In the genomic region with DNA sequence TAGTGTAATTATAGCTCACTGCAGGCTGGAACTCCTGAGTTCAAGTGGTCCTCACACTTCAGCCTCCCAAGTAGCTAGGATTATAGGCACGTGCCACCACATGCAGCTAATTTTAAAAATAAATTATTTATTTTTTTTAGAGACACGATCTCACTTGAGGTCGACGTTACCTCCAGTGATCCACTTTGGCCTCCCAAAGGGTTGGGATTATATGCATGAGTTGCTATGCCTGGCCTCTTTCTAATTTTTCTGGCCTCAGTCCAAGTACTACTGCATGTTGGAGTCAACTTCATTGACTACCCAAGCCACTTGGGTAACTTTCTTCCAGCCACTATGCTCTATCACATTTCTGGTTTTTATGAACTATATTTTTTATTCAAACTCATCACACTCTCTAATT, we compare ENCODE assay signal across 18 cellular contexts.
DNase-seq lines count a peak whose midpoint lies in the region; ATAC-seq, FAIRE-seq and TF ChIP-seq lines count a peak whose summit lies in the region.
"Had no signal": no experiment of that assay in that cellular context is flagged by ENCODE, and none has a peak within 500 bp of the region (broad histone marks: within the 10 kb centered on the region; RNA-seq: fewer than 3 reads in every experiment).

No MANE protein-coding gene starts in this region.

- no peaks in the 10 kb centered on the region for H3K36me3 ChIP-seq in HEK293 (ENCODE audit: control insufficient read depth in 2 of 2, insufficient read depth in 1 of 2, low read length in 2 of 2)
- H3K36me3 ChIP-seq: BE2C had no signal

- H3K4me1 ChIP-seq in HEK293 (ENCODE audit: control insufficient read depth, insufficient read depth, low read length) = peaks cover 31% of the 10 kb centered on the region

- H3K9me3 ChIP-seq in HEK293 (ENCODE audit: control insufficient read depth, insufficient read depth, low read depth, low read length) = no peaks in the 10 kb centered on the region
- H3K9me3 ChIP-seq: BE2C had no signal

- H3K27ac ChIP-seq in HEK293 (ENCODE audit: extremely low read depth, low read depth, low read length) = no peak overlapping the region
- H3K27ac ChIP-seq: C4-2B, HL-60 had no signal

- DNase-seq in NCI-H345 (lab: John Stamatoyannopoulos, UW) (peak; percentile 49), NCI-H345 treated with DMSO at 0.1 percent for 48 hours (lab: John Stamatoyannopoulos, UW; ENCODE audit: unreplicated experiment) (no peak), RCC 7860 (ENCODE audit: low spot score) (no peak), NCI-H2227 (lab: John Stamatoyannopoulos, UW; ENCODE audit: unreplicated experiment) (no peak)
- DNase-seq: BE2C; CD4-positive, alpha-beta memory T cell; DMS153; GF-D8; HCEC 1CT had no signal

- H3K4me3 ChIP-seq in HEK293 (ENCODE audit: low read depth, low read length) = no peak overlapping the region

- no peak for TF ChIP-seq CTCF in HEK293 (tag by site-specific recombination; IDR thresholded peaks at IDR 0.05)

- CTCF ChIA-PET in HEK293 (lab: Yijun Ruan, JAX) = interaction anchor here (0.6 to 0.8 kb wide), 3 partner anchors 9 to 80 kb away, joined by 3 to 5 read pairs (median 5); no protein-coding TSS in a partner anchor

- ATAC-seq in GM19463 (IDR thresholded peaks at IDR 0.05; ENCODE audit: unreplicated experiment) (no peak), HG02763 (IDR thresholded peaks at IDR 0.05; ENCODE audit: unreplicated experiment) (no peak)

- POLR2A ChIA-PET in HEK293 (lab: Yijun Ruan, JAX) = no interaction called here

- FAIRE-seq in RCC 7860 (lab: Jason Lieb, UNC) = peak; percentile 35
- FAIRE-seq: A204.1, D721Med, GM19239, H1 had no signal

TF ChIP-seq in HEK293, 187 proteins besides CTCF, POLR2A, EP300 and RAD21:
- TF ChIP-seq, protein P1, sequence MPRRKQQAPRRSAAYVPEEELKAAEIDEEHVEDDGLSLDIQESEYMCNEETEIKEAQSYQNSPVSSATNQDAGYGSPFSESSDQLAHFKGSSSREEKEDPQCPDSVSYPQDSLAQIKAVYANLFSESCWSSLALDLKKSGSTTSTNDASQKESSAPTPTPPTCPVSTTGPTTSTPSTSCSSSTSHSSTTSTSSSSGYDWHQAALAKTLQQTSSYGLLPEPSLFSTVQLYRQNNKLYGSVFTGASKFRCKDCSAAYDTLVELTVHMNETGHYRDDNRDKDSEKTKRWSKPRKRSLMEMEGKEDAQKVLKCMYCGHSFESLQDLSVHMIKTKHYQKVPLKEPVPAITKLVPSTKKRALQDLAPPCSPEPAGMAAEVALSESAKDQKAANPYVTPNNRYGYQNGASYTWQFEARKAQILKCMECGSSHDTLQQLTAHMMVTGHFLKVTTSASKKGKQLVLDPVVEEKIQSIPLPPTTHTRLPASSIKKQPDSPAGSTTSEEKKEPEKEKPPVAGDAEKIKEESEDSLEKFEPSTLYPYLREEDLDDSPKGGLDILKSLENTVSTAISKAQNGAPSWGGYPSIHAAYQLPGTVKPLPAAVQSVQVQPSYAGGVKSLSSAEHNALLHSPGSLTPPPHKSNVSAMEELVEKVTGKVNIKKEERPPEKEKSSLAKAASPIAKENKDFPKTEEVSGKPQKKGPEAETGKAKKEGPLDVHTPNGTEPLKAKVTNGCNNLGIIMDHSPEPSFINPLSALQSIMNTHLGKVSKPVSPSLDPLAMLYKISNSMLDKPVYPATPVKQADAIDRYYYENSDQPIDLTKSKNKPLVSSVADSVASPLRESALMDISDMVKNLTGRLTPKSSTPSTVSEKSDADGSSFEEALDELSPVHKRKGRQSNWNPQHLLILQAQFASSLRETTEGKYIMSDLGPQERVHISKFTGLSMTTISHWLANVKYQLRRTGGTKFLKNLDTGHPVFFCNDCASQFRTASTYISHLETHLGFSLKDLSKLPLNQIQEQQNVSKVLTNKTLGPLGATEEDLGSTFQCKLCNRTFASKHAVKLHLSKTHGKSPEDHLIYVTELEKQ (tag by site-specific recombination; IDR thresholded peaks at IDR 0.05; ENCODE audit: borderline replicate concordance) = no peak
- TF ChIP-seq, protein P2, sequence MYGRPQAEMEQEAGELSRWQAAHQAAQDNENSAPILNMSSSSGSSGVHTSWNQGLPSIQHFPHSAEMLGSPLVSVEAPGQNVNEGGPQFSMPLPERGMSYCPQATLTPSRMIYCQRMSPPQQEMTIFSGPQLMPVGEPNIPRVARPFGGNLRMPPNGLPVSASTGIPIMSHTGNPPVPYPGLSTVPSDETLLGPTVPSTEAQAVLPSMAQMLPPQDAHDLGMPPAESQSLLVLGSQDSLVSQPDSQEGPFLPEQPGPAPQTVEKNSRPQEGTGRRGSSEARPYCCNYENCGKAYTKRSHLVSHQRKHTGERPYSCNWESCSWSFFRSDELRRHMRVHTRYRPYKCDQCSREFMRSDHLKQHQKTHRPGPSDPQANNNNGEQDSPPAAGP (tag by site-specific recombination; IDR thresholded peaks at IDR 0.05) = no peak
- TF ChIP-seq GLIS1 (tag by site-specific recombination; IDR thresholded peaks at IDR 0.05) (peak; percentile 82), ZNF629 (tag by site-specific recombination; IDR thresholded peaks at IDR 0.05) (no peak), SETDB1 (IDR thresholded peaks at IDR 0.05; ENCODE audit: insufficient read length, low read length) (no peak), ZNF16 (tag by site-specific recombination; IDR thresholded peaks at IDR 0.05; ENCODE audit: low read depth) (no peak), ZNF664 (tag by site-specific recombination; IDR thresholded peaks at IDR 0.05) (no peak)
- TF ChIP-seq, protein P3, sequence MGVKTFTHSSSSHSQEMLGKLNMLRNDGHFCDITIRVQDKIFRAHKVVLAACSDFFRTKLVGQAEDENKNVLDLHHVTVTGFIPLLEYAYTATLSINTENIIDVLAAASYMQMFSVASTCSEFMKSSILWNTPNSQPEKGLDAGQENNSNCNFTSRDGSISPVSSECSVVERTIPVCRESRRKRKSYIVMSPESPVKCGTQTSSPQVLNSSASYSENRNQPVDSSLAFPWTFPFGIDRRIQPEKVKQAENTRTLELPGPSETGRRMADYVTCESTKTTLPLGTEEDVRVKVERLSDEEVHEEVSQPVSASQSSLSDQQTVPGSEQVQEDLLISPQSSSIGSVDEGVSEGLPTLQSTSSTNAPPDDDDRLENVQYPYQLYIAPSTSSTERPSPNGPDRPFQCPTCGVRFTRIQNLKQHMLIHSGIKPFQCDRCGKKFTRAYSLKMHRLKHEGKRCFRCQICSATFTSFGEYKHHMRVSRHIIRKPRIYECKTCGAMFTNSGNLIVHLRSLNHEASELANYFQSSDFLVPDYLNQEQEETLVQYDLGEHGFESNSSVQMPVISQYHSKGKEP (tag by site-specific recombination; IDR thresholded peaks at IDR 0.05) = peak; percentile 60; the same call in 1 of the 2 replicates
TF ChIP-seq in HEK293: peak in this region for 2.
